8 cellular contexts compared by ENCODE assay signal in genomic region chr14:69259531-69260245, GRCh38. TPM values are rescaled to one million over a fixed set of nuclear protein-coding genes. Genes with fewer than 3 reads are reported as not detected.
DNase-seq lines count a peak whose midpoint lies in the region; ATAC-seq and TF ChIP-seq lines count a peak whose summit lies in the region.

Gene GALNT16, plus strand, starts transcription at chr14:69260158. Its CDS starts 133 bp downstream, at chr14:69260291.

- H2AFZ ChIP-seq in OCI-LY7 (ENCODE audit: low read length) = no peak within 1 kb of the TSS

- no peaks in the 10 kb centered on the region for H3K9me3 Mint-ChIP-seq in activated T-cell treated with anti-CD3 and anti-CD28 coated beads, Interleukin-2, amount 50 U/mL, for 4 hours

- H3K9me2 ChIP-seq in OCI-LY7 (ENCODE audit: insufficient read depth, low read length) = no peaks in the 10 kb centered on the region

- no peaks in the 10 kb centered on the region for H3K79me2 ChIP-seq in OCI-LY7 (ENCODE audit: insufficient read depth, low read depth, low read length)

- H3K36me3 ChIP-seq in OCI-LY7 (ENCODE audit: insufficient read depth, low read length) = no peaks in the 10 kb centered on the region
- no peaks in the 10 kb centered on the region for H3K36me3 ChIP-seq in effector memory CD4-positive, alpha-beta T cell (ENCODE audit: control insufficient read depth, insufficient read depth, low read length)

- H3K4me3 ChIP-seq in OCI-LY7 (ENCODE audit: low read depth, low read length, poor library complexity, severe bottlenecking) = no peak within 1 kb of the TSS
- H3K4me3 ChIP-seq in effector memory CD4-positive, alpha-beta T cell (ENCODE audit: insufficient read depth, low read depth, low read length, poor library complexity, severe bottlenecking) = peak within 1 kb of the TSS; percentile 32

- H3K27ac ChIP-seq in OCI-LY7 (ENCODE audit: low read depth, low read length, poor library complexity, severe bottlenecking) = no peak within 1 kb of the TSS
- H3K27ac ChIP-seq in effector memory CD4-positive, alpha-beta T cell (ENCODE audit: insufficient read depth, low read length, poor library complexity, severe bottlenecking) = no peak within 1 kb of the TSS

- peak within 1 kb of the TSS; percentile 48; the same call in 1 of the 2 replicates for H3K4me2 ChIP-seq in OCI-LY7 (ENCODE audit: low read length)

- H3K4me3 Mint-ChIP-seq in activated T-cell treated with anti-CD3 and anti-CD28 coated beads, Interleukin-2, amount 50 U/mL, for 4 hours = peak within 1 kb of the TSS; percentile 43

- DNase-seq in activated T-cell treated with anti-CD3 and anti-CD28 coated beads, Interleukin-2, amount 50 U/mL, for 4 hours = no peak
- DNase-seq in activated T-cell treated with anti-CD3 and anti-CD28 coated beads for 4 hours = no peak
- DNase-seq in OCI-LY7 (ENCODE audit: low spot score) = no peak
- DNase-seq in effector memory CD4-positive, alpha-beta T cell = no peak
- DNase-seq in midbrain (lab: John Stamatoyannopoulos, UW) = peak; percentile 17
- no peak for DNase-seq in DMS153 (lab: John Stamatoyannopoulos, UW)
- no peak for DNase-seq in NCI-H526 treated with DMSO at 0.1 percent for 48 hours (lab: John Stamatoyannopoulos, UW)

- POLR2A ChIA-PET in OCI-LY7 (lab: Charles Lee) = no interaction called here

- H3K9me3 ChIP-seq in OCI-LY7 (ENCODE audit: low read length) = no peaks in the 10 kb centered on the region
- no peaks in the 10 kb centered on the region for H3K9me3 ChIP-seq in effector memory CD4-positive, alpha-beta T cell (ENCODE audit: control insufficient read depth, low read length)

- H3K4me1 ChIP-seq in OCI-LY7 (ENCODE audit: insufficient read depth, low read length, poor library complexity, severe bottlenecking) = peaks cover 12% of the 10 kb centered on the region
- peaks cover 9% of the 10 kb centered on the region for H3K4me1 ChIP-seq in effector memory CD4-positive, alpha-beta T cell (ENCODE audit: control insufficient read depth, insufficient read depth, low read length, poor library complexity, severe bottlenecking)

- peaks cover 43% of the 10 kb centered on the region for H3K27me3 ChIP-seq in effector memory CD4-positive, alpha-beta T cell (replicated peaks; ENCODE audit: control insufficient read depth, insufficient read depth, low read length, poor library complexity, severe bottlenecking)

- H4K20me1 ChIP-seq in OCI-LY7 (ENCODE audit: insufficient read depth, low read length) = no peaks in the 10 kb centered on the region

- peaks cover 60% of the 10 kb centered on the region for H3K27me3 Mint-ChIP-seq in activated T-cell treated with anti-CD3 and anti-CD28 coated beads, Interleukin-2, amount 50 U/mL, for 4 hours (ENCODE audit: low read depth)

- H3K36me3 Mint-ChIP-seq in activated T-cell treated with anti-CD3 and anti-CD28 coated beads, Interleukin-2, amount 50 U/mL, for 4 hours (ENCODE audit: insufficient read depth) = no peaks in the 10 kb centered on the region

- peaks cover 13% of the 10 kb centered on the region for H3K4me1 Mint-ChIP-seq in activated T-cell treated with anti-CD3 and anti-CD28 coated beads, Interleukin-2, amount 50 U/mL, for 4 hours (ENCODE audit: low read depth)

- no TSS peak for BruUV-seq in OCI-LY7 (replicated peaks; lab: Mats Ljungman, UMichigan)

- intact Hi-C loops in OCI-LY7 (cut with micrococcal nuclease; ENCODE audit: unreplicated experiment) = no loop called here

- no peak for TF ChIP-seq CTCF in OCI-LY7 (conservative IDR thresholded peaks at IDR 0.05; ENCODE audit: low read length)

- peak in 1 of 2 donors; percentile 17 for ATAC-seq in activated T-cell treated with anti-CD3 and anti-CD28 coated beads, Interleukin-2, amount 50 U/mL, for 4 hours
- no peak for ATAC-seq in HG03432 (IDR thresholded peaks at IDR 0.05; ENCODE audit: unreplicated experiment)

- CTCF ChIA-PET in OCI-LY7 (lab: Charles Lee; ENCODE audit: unreplicated experiment) = no interaction called here

RNA-seq across cellular contexts. Expression of gene GALNT16, which starts in this region (rescaled TPM):
- total RNA-seq in activated T-cell treated with anti-CD3 and anti-CD28 coated beads, Interleukin-2, amount 50 U/mL, for 4 hours = under 1 TPM in 1 of 3 donors, not detected in 2; 0.16 TPM
- 0.05 and 0.09 TPM in 2 replicates for total RNA-seq in OCI-LY7 (2014; rRNA removed; shearing (Covaris generic))
- total RNA-seq in OCI-LY7 (2022) = 0.30 TPM in 1 of 2 replicates, not detected in the other
